19 cellular contexts compared by ENCODE assay signal in the genomic region with DNA sequence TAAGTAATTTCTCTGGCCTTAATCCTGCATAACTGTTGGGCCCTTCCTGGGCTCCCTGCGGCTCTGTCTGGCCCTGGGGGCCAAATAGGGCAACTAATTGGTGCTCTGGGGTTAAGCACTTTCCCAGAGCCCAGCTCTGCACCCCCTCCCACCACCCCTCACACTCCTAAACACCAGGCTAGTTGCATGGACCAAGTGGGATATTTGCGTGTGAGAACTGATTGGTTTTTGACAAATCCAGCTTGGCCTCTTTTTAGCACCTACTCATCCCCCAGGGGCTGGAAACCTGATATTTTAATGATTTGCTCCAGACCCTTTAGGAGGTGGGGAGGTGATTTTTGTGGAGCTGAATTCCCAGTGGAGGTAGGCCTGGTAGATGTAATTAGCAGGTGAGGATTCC.
A peak's percentile ranks its signal among the peaks of the same experiment; 100 is the strongest.
DNase-seq lines count a peak whose midpoint lies in the region; ATAC-seq and TF ChIP-seq lines count a peak whose summit lies in the region.
"Had no signal": no experiment of that assay in that cellular context is flagged by ENCODE, and none has a peak within 500 bp of the region (broad histone marks: within the 10 kb centered on the region; RNA-seq: fewer than 3 reads in every experiment).

No MANE protein-coding gene starts in this region.

- no peak overlapping the region for H3K18ac ChIP-seq in mesendoderm (ENCODE audit: low read length)

- H3K36me3 ChIP-seq in heart left ventricle (no peaks in the 10 kb centered on the region), mesendoderm (ENCODE audit: control insufficient read depth, insufficient read depth, low read length) (no peaks in the 10 kb centered on the region), SJCRH30 (no peaks in the 10 kb centered on the region)
- H3K36me3 ChIP-seq: Peyer's patch, SJSA1 had no signal

- H4K5ac ChIP-seq in mesendoderm (ENCODE audit: low read length) = no peak overlapping the region

- H3K4me1 ChIP-seq in heart left ventricle (no peaks in the 10 kb centered on the region), mesendoderm (ENCODE audit: control insufficient read depth, low read depth, low read length) (no peaks in the 10 kb centered on the region), SJCRH30 (no peaks in the 10 kb centered on the region)
- H3K4me1 ChIP-seq: Peyer's patch had no signal

- peaks cover 0 to 15% (median 0%) of the 10 kb centered on the region in 9 donors for H3K27me3 ChIP-seq in heart left ventricle
- H3K27me3 ChIP-seq in mesendoderm (ENCODE audit: insufficient read depth, low read length, poor library complexity) = no peaks in the 10 kb centered on the region
- no peaks in the 10 kb centered on the region for H3K27me3 ChIP-seq in SJCRH30
- H3K27me3 ChIP-seq: Peyer's patch, SJSA1 had no signal

- no peak overlapping the region for H2AK5ac ChIP-seq in mesendoderm (ENCODE audit: low read length)

- no peak overlapping the region for H2BK120ac ChIP-seq in mesendoderm (ENCODE audit: low read depth, low read length)

- no peak for ATAC-seq in heart left ventricle
- no peak for ATAC-seq in natural killer cell treated with Interleukin-12 subunit alpha and Interleukin-12 subunit beta and Interleukin-15 and Interleukin-18, amount 100 ng/mL, for 72 hours

- no peak overlapping the region for H3K27ac Mint-ChIP-seq in natural killer cell treated with Interleukin-12 subunit alpha and Interleukin-12 subunit beta and Interleukin-15 and Interleukin-18, amount 100 ng/mL, for 72 hours
- H3K27ac Mint-ChIP-seq: H9, HFFc6, IgD-negative memory B cell had no signal

- H3K27me3 Mint-ChIP-seq in natural killer cell treated with Interleukin-12 subunit alpha and Interleukin-12 subunit beta and Interleukin-15 and Interleukin-18, amount 100 ng/mL, for 72 hours = peaks cover 0 to 2% of the 10 kb centered on the region in 2 donors

- H3K4ac ChIP-seq in mesendoderm (ENCODE audit: low read depth, low read length) = no peak overlapping the region

- H3K79me2 ChIP-seq in mesendoderm (ENCODE audit: control insufficient read depth, insufficient read depth, low read length) = no peaks in the 10 kb centered on the region

- H3K9me3 ChIP-seq in heart left ventricle (no peaks in the 10 kb centered on the region), SJCRH30 (replicated peaks) (no peaks in the 10 kb centered on the region)
- H3K9me3 ChIP-seq: Peyer's patch, SJSA1 had no signal

- H3K9ac ChIP-seq in mesendoderm (ENCODE audit: low read length) = no peak overlapping the region

- H3K4me2 ChIP-seq in mesendoderm (ENCODE audit: low read length) = no peak overlapping the region

- H2BK5ac ChIP-seq in mesendoderm (ENCODE audit: low read length) = no peak overlapping the region

- no peak overlapping the region for H3K56ac ChIP-seq in mesendoderm (ENCODE audit: low read length)

- H3K79me1 ChIP-seq in mesendoderm (ENCODE audit: low read length) = no peaks in the 10 kb centered on the region

- no peaks in the 10 kb centered on the region for H3K36me3 Mint-ChIP-seq in natural killer cell treated with Interleukin-12 subunit alpha and Interleukin-12 subunit beta and Interleukin-15 and Interleukin-18, amount 100 ng/mL, for 72 hours
- H3K36me3 Mint-ChIP-seq: IgD-negative memory B cell had no signal

- intact Hi-C loops in cardiac septum (cut with DNase I) = no loop called here
- intact Hi-C loops in heart left ventricle (cut with DNase I) = no loop called here

- no peak for TF ChIP-seq CTCF in heart left ventricle (IDR thresholded peaks at IDR 0.05)

- DNase-seq in cardiac septum (ENCODE audit: low spot score) (peak; percentile 54), heart left ventricle (no peak), NCI-H2171 (lab: John Stamatoyannopoulos, UW) (peak; percentile 85), mesendoderm (peak; percentile 47), SIG-M5 treated with dmso at 0.1 percent for 504 hours (lab: John Stamatoyannopoulos, UW; ENCODE audit: unreplicated experiment) (no peak), SJCRH30 (no peak)
- DNase-seq in natural killer cell treated with Interleukin-12 subunit alpha and Interleukin-12 subunit beta and Interleukin-15 and Interleukin-18, amount 100 ng/mL, for 72 hours (ENCODE audit: low spot score) = no peak
- DNase-seq: EL, H9, HFFc6, NCI-H2029, NCI-H226, NCI-H510A treated with DMSO at 0.1 percent for 48 hours, NCI-H774, T-helper 1 cell had no signal

- H3K27ac ChIP-seq in heart left ventricle (no peak overlapping the region), mesendoderm (ENCODE audit: low read depth, low read length) (no peak overlapping the region), SJCRH30 (no peak overlapping the region)
- H3K27ac ChIP-seq: C4-2B, Peyer's patch, SJSA1 had no signal

- 49 to 68% (median 65%) methylated on average over 2 of the region's 2 CpGs for WGBS in heart left ventricle, 4 donors
- WGBS in mesendoderm (ENCODE audit: extremely low coverage, insufficient coverage, low lambda C conversion rate) = no CpG with 5 or more reads among the region's 2 CpGs

- no peak overlapping the region for H3K4me3 Mint-ChIP-seq in natural killer cell treated with Interleukin-12 subunit alpha and Interleukin-12 subunit beta and Interleukin-15 and Interleukin-18, amount 100 ng/mL, for 72 hours
- H3K4me3 Mint-ChIP-seq: H9, HFFc6, IgD-negative memory B cell had no signal

- no peaks in the 10 kb centered on the region for H3K4me1 Mint-ChIP-seq in natural killer cell treated with Interleukin-12 subunit alpha and Interleukin-12 subunit beta and Interleukin-15 and Interleukin-18, amount 100 ng/mL, for 72 hours (ENCODE audit: low read depth in 2 of 2)
- H3K4me1 Mint-ChIP-seq: H9, IgD-negative memory B cell had no signal

- H4K8ac ChIP-seq in mesendoderm (ENCODE audit: low read depth, low read length) = no peak overlapping the region

- no peak overlapping the region for H2BK15ac ChIP-seq in mesendoderm (replicated peaks; ENCODE audit: low read depth)

- no peak for TF ChIP-seq POLR2A in heart left ventricle (IDR thresholded peaks at IDR 0.05)

- H3K23ac ChIP-seq in mesendoderm (ENCODE audit: low read length) = no peak overlapping the region

- H3K9me3 Mint-ChIP-seq in natural killer cell treated with Interleukin-12 subunit alpha and Interleukin-12 subunit beta and Interleukin-15 and Interleukin-18, amount 100 ng/mL, for 72 hours = no peaks in the 10 kb centered on the region
- H3K9me3 Mint-ChIP-seq: HFFc6, IgD-negative memory B cell had no signal

- H3K4me3 ChIP-seq in heart left ventricle = no peak overlapping the region
- no peak overlapping the region for H3K4me3 ChIP-seq in mesendoderm (ENCODE audit: low read length)
- no peak overlapping the region for H3K4me3 ChIP-seq in SJCRH30
- H3K4me3 ChIP-seq: Peyer's patch, SJSA1 had no signal

Comparison
In these comparisons a context has a peak if more than half of its experiments do, and no peak if none do; other contexts are left out.
1. DNase-seq: peak in cardiac septum (single experiment), NCI-H2171 (single experiment) and mesendoderm (single experiment); none in heart left ventricle (0 of 5), natural killer cell treated with Interleukin-12 subunit alpha and Interleukin-12 subunit beta and Interleukin-15 and Interleukin-18, amount 100 ng/mL, for 72 hours (single experiment), SIG-M5 treated with dmso at 0.1 percent for 504 hours (single experiment) and SJCRH30 (0 of 2).